ENCODE assay signal across 19 cellular contexts in the genomic region with DNA sequence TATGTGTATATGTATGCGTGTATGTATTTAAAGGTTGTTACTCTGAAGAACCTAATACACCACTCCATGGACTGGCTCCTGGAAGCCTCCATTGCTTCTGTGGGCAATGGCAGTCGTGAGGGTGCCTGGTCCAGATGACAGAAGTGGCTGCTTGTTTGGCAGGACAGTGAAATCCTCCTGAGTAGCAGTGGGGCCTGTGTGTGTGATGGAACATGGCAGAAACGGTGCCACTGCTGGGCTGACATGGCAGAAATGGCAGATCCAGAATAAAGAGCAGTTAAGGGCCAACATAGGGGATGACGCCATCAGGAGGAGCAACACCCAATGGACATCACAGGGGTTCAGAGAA. TPM values are rescaled to one million over a fixed set of nuclear protein-coding genes. Genes with fewer than 3 reads are reported as not detected.
A peak's percentile ranks its signal among the peaks of the same experiment; 100 is the strongest.
DNase-seq lines count a peak whose midpoint lies in the region; ATAC-seq and TF ChIP-seq lines count a peak whose summit lies in the region.
"Had no signal": no experiment of that assay in that cellular context is flagged by ENCODE, and none has a peak within 500 bp of the region (broad histone marks: within the 10 kb centered on the region; RNA-seq: fewer than 3 reads in every experiment).

No MANE protein-coding gene starts in this region.

- peak overlapping the region; percentile 5 for H3K27ac Mint-ChIP-seq in CD8-positive, alpha-beta T cell
- H3K27ac Mint-ChIP-seq in neural progenitor cell, result no peak overlapping the region
- H3K27ac Mint-ChIP-seq: CD8-positive, alpha-beta memory T cell had no signal

- peaks cover 17% of the 10 kb centered on the region for H3K27me3 Mint-ChIP-seq in CD8-positive, alpha-beta T cell (ENCODE audit: low read depth)
- peaks cover 4% of the 10 kb centered on the region for H3K27me3 Mint-ChIP-seq in neural progenitor cell (ENCODE audit: insufficient read depth, low read depth)

- no peak overlapping the region for H2AFZ ChIP-seq in DND-41 (ENCODE audit: low read depth, low read length)
- no peak overlapping the region for H2AFZ ChIP-seq in PC-3 (ENCODE audit: low read length)
- no peak overlapping the region for H2AFZ ChIP-seq in neural progenitor cell (replicated peaks)
- H2AFZ ChIP-seq: PC-9 had no signal

- H3K4me1 ChIP-seq in CD8-positive, alpha-beta T cell (ENCODE audit: insufficient read depth, low read length), result no peaks in the 10 kb centered on the region
- H3K4me1 ChIP-seq in DND-41 (ENCODE audit: insufficient read depth, low read length), result no peaks in the 10 kb centered on the region
- no peaks in the 10 kb centered on the region for H3K4me1 ChIP-seq in PC-3 (ENCODE audit: insufficient read depth, low read length)
- peaks cover 9% of the 10 kb centered on the region for H3K4me1 ChIP-seq in neural progenitor cell
- H3K4me1 ChIP-seq: BLaER1, SJCRH30 had no signal

- DNase-seq in CD8-positive, alpha-beta T cell, result no peak
- DNase-seq in DND-41 (no peak), PC-3 (no peak), neural progenitor cell (ENCODE audit: low spot score) (no peak), GM13977 (ENCODE audit: low spot score) (no peak)
- no peak for DNase-seq in activated CD8-positive, alpha-beta memory T cell treated with anti-CD3 and anti-CD28 coated beads for 24 hours
- DNase-seq: CD8-positive, alpha-beta memory T cell; GDM1; NCI-H1417 treated with DMSO at 0.1 percent for 48 hours; NCI-H187 treated with DMSO at 0.1 percent for 48 hours; NCI-H2227 treated with DMSO at 0.1 percent for 48 hours; NCI-H524 treated with DMSO at 0.1 percent for 48 hours; PC-9; SJCRH30 had no signal

- CTCF ChIA-PET in CD8-positive, alpha-beta T cell (lab: Charles Lee), result no interaction called here
- CTCF ChIA-PET in PC-3 (lab: Charles Lee), result no interaction called here

- H3K36me3 ChIP-seq in CD8-positive, alpha-beta T cell (ENCODE audit: insufficient read depth, low read length), result peaks cover 5% of the 10 kb centered on the region
- peaks cover 30% of the 10 kb centered on the region for H3K36me3 ChIP-seq in DND-41 (ENCODE audit: insufficient read depth, low read length)
- H3K36me3 ChIP-seq in PC-3 (ENCODE audit: low read depth, low read length), result peaks cover 31% of the 10 kb centered on the region
- peaks cover 37% of the 10 kb centered on the region for H3K36me3 ChIP-seq in neural progenitor cell

- no peaks in the 10 kb centered on the region for H4K20me1 ChIP-seq in DND-41 (ENCODE audit: insufficient read depth, low read length)
- H4K20me1 ChIP-seq in PC-3 (ENCODE audit: low read length), result no peaks in the 10 kb centered on the region
- no peaks in the 10 kb centered on the region for H4K20me1 ChIP-seq in neural progenitor cell (ENCODE audit: low read depth)
- H4K20me1 ChIP-seq: BLaER1 had no signal

- H3K9me3 ChIP-seq in CD8-positive, alpha-beta T cell (ENCODE audit: low read length), result no peaks in the 10 kb centered on the region
- H3K9me3 ChIP-seq in DND-41 (ENCODE audit: insufficient read depth, low read length, severe bottlenecking) (no peaks in the 10 kb centered on the region), PC-3 (ENCODE audit: low read length) (no peaks in the 10 kb centered on the region), neural progenitor cell (ENCODE audit: low read depth) (no peaks in the 10 kb centered on the region)
- H3K9me3 ChIP-seq: BLaER1, SJCRH30 had no signal

- no peaks in the 10 kb centered on the region for H3K27me3 ChIP-seq in CD8-positive, alpha-beta T cell (ENCODE audit: insufficient read depth, low read length)
- H3K27me3 ChIP-seq in DND-41 (ENCODE audit: insufficient read depth, low read length, poor library complexity) (no peaks in the 10 kb centered on the region), PC-3 (ENCODE audit: low read length) (no peaks in the 10 kb centered on the region), neural progenitor cell (no peaks in the 10 kb centered on the region)
- H3K27me3 ChIP-seq: BLaER1, SJCRH30 had no signal

- intact Hi-C loops in CD8-positive, alpha-beta T cell (cut with DNase I, micrococcal nuclease), result no loop called here
- intact Hi-C loops in PC-3 (cut with micrococcal nuclease), result no loop called here

- no TSS peak for BruUV-seq in PC-3 (replicated peaks; lab: Mats Ljungman, UMichigan)

- peaks cover 33% of the 10 kb centered on the region for H3K36me3 Mint-ChIP-seq in CD8-positive, alpha-beta T cell
- H3K36me3 Mint-ChIP-seq in neural progenitor cell, result peaks cover 31% of the 10 kb centered on the region

- H3K4me1 Mint-ChIP-seq in CD8-positive, alpha-beta T cell (ENCODE audit: low read depth), result no peaks in the 10 kb centered on the region
- peaks cover 2% of the 10 kb centered on the region for H3K4me1 Mint-ChIP-seq in neural progenitor cell
- H3K4me1 Mint-ChIP-seq: CD8-positive, alpha-beta memory T cell had no signal

- H3K79me2 ChIP-seq in DND-41 (ENCODE audit: insufficient read depth, low read length) (no peaks in the 10 kb centered on the region), PC-3 (ENCODE audit: low read length) (no peaks in the 10 kb centered on the region), neural progenitor cell (ENCODE audit: low read depth) (no peaks in the 10 kb centered on the region)

- no peak for ATAC-seq in CD8-positive, alpha-beta T cell
- ATAC-seq in DND-41 (ENCODE audit: insufficient read depth, low read depth) (peak; percentile 24; the same call in 1 of the 3 replicates), PC-3 (peak; percentile 36), GM18907 (IDR thresholded peaks at IDR 0.05; ENCODE audit: unreplicated experiment) (no peak)

- H3K9me3 Mint-ChIP-seq in CD8-positive, alpha-beta T cell, result no peaks in the 10 kb centered on the region
- H3K9me3 Mint-ChIP-seq in neural progenitor cell, result no peaks in the 10 kb centered on the region
- H3K9me3 Mint-ChIP-seq: CD8-positive, alpha-beta memory T cell had no signal

- no peak overlapping the region for H3K27ac ChIP-seq in CD8-positive, alpha-beta T cell (ENCODE audit: low read depth, low read length)
- H3K27ac ChIP-seq in DND-41 (ENCODE audit: low read length) (no peak overlapping the region), PC-3 (ENCODE audit: low read length) (no peak overlapping the region), neural progenitor cell (peak overlapping the region; percentile 27)
- H3K27ac ChIP-seq: BLaER1, KMS-11, PC-9, SJCRH30 had no signal

- in situ Hi-C loops in GM13977 (cut with MboI; ENCODE audit: low pct_unique_long_range_greater_than_20kb, low sequenced_read_pairs, unreplicated experiment), result no loop called here

- no peak overlapping the region for H3K9ac ChIP-seq in DND-41 (ENCODE audit: low read depth, low read length)
- H3K9ac ChIP-seq in PC-3 (ENCODE audit: low read length), result no peak overlapping the region
- H3K9ac ChIP-seq in neural progenitor cell, result no peak overlapping the region
- H3K9ac ChIP-seq: BLaER1, KMS-11 had no signal

- no peaks in the 10 kb centered on the region for H3K9me2 ChIP-seq in PC-3 (replicated peaks; ENCODE audit: low read length)

- H3F3A ChIP-seq in PC-3 (ENCODE audit: low read length, unreplicated experiment) (no peaks in the 10 kb centered on the region), neural progenitor cell (ENCODE audit: low read depth) (peaks cover 45% of the 10 kb centered on the region)

- no peak overlapping the region for H3K4me3 ChIP-seq in CD8-positive, alpha-beta T cell (ENCODE audit: low read depth, low read length)
- H3K4me3 ChIP-seq in DND-41 (ENCODE audit: low read depth in 1 of 2, low read length in 2 of 2), result no peak overlapping the region
- H3K4me3 ChIP-seq in PC-3 (ENCODE audit: low read length), result no peak overlapping the region
- H3K4me3 ChIP-seq in neural progenitor cell, result no peak overlapping the region
- H3K4me3 ChIP-seq: BLaER1, PC-9, SJCRH30 had no signal

- POLR2A ChIA-PET in CD8-positive, alpha-beta T cell (lab: Charles Lee), result no interaction called here
- POLR2A ChIA-PET in PC-3 (lab: Charles Lee; ENCODE audit: unreplicated experiment), result no interaction called here

- no peak overlapping the region for H3K4me3 Mint-ChIP-seq in CD8-positive, alpha-beta T cell
- H3K4me3 Mint-ChIP-seq in neural progenitor cell, result no peak overlapping the region

- H3K4me2 ChIP-seq in DND-41 (ENCODE audit: insufficient read depth, low read length) (no peak overlapping the region), PC-3 (ENCODE audit: low read length) (no peak overlapping the region), neural progenitor cell (no peak overlapping the region)
- H3K4me2 ChIP-seq: BLaER1, KMS-11, PC-9 had no signal

- TF ChIP-seq CTCF in CD8-positive, alpha-beta T cell (IDR thresholded peaks at IDR 0.05), result no peak
- no peak for TF ChIP-seq CTCF in DND-41 (IDR thresholded peaks at IDR 0.05; ENCODE audit: borderline replicate concordance, extremely low read depth, low read length, poor library complexity, severe bottlenecking)
- no peak for TF ChIP-seq CTCF in PC-3 (conservative IDR thresholded peaks at IDR 0.05; ENCODE audit: low read depth, low read length)
- no peak for TF ChIP-seq CTCF in neural progenitor cell (IDR thresholded peaks at IDR 0.05)
- no peak for TF ChIP-seq CTCF in GM13977 (IDR thresholded peaks at IDR 0.05; ENCODE audit: extremely low read depth, insufficient read depth, missing control alignments)

RNA-seq across cellular contexts. Expression of a gene that starts 6.1 kb away (rescaled TPM):
- total RNA-seq in CD8-positive, alpha-beta T cell, result not detected
- total RNA-seq in PC-3 (2014; rRNA removed), result not detected in 2 replicates
- total RNA-seq in neural progenitor cell (ENCODE audit: low replicate concordance), result 0.12 and 2.2 TPM in 2 replicates
- total RNA-seq: A673; CD8-positive, alpha-beta memory T cell; MCF 10A; PC-9; SJCRH30 had no signal

RNA-seq across cellular contexts. Expression of a gene that starts 34.5 kb away (rescaled TPM):
- 10 to 100 TPM; 39.6 to 44.6 TPM for total RNA-seq in CD8-positive, alpha-beta T cell
- total RNA-seq in PC-3 (2014; rRNA removed), result 109 and 126 TPM in 2 replicates
- 276 and 338 TPM in 2 replicates for total RNA-seq in neural progenitor cell (ENCODE audit: low replicate concordance)

RNA-seq across cellular contexts. Expression of a gene that starts 51.3 kb away (rescaled TPM):
- total RNA-seq in CD8-positive, alpha-beta T cell, result not detected
- total RNA-seq in PC-3 (2014; rRNA removed) (not detected in 2 replicates), neural progenitor cell (ENCODE audit: low replicate concordance) (20.7 and 78.1 TPM in 2 replicates)
- total RNA-seq: CD8-positive, alpha-beta memory T cell; MCF 10A; PC-9; SJCRH30 had no signal

Comparison
In these comparisons a context has a peak if more than half of its experiments do, and no peak if none do; other contexts are left out.
1. ATAC-seq: peak in DND-41 (single experiment) and PC-3 (single experiment); none in CD8-positive, alpha-beta T cell (single experiment) and GM18907 (single experiment).
2. RNA of a gene that starts 51.3 kb away (total RNA-seq): 20.7 to 78.1 TPM in neural progenitor cell; not detected in CD8-positive, alpha-beta T cell and not detected in PC-3; every median in the first group is over 10 times any median in the second.